Comparison of ENCODE assay signal across 32 cellular contexts in genomic region chr11:72421351-72421750, GRCh38. TPM values are rescaled to one million over a fixed set of nuclear protein-coding genes. Genes with fewer than 3 reads are reported as not detected.
A peak's percentile ranks its signal among the peaks of the same experiment; 100 is the strongest.
DNase-seq lines count a peak whose midpoint lies in the region; ATAC-seq and TF ChIP-seq lines count a peak whose summit lies in the region.
"Had no signal": no experiment of that assay in that cellular context is flagged by ENCODE, and none has a peak within 500 bp of the region (broad histone marks: within the 10 kb centered on the region; RNA-seq: fewer than 3 reads in every experiment).

No MANE protein-coding gene starts in this region.

- in situ Hi-C loops in mammary epithelial cell (cut with MboI; ENCODE audit: low sequenced_read_pairs in 2 of 2) = loop anchor here in 1 of 2 donors (25.0 kb wide), 1 partner anchor 384 kb away; no protein-coding TSS in a partner anchor

- H3K79me2 ChIP-seq in mammary epithelial cell (ENCODE audit: insufficient read depth, low read length) = peaks cover 40% of the 10 kb centered on the region

- H3K4me2 ChIP-seq in mammary epithelial cell (ENCODE audit: insufficient read depth, low read depth, low read length) = no peak overlapping the region
- H3K4me2 ChIP-seq: KMS-11 had no signal

- H3K27me3 ChIP-seq in mammary epithelial cell (ENCODE audit: insufficient read depth, low read length) (no peaks in the 10 kb centered on the region), breast epithelium (no peaks in the 10 kb centered on the region), esophagus squamous epithelium (no peaks in the 10 kb centered on the region)
- H3K27me3 ChIP-seq: heart left ventricle, upper lobe of left lung had no signal

- no peak overlapping the region for H3K9ac ChIP-seq in mammary epithelial cell (ENCODE audit: insufficient read depth, low read length)
- H3K9ac ChIP-seq: KMS-11 had no signal

- no peak for ATAC-seq in activated T-cell treated with anti-CD3 and anti-CD28 coated beads, Interleukin-2, amount 50 U/mL, for 4 hours
- ATAC-seq: activated naive CD8-positive, alpha-beta T cell treated with anti-CD3 and anti-CD28 coated beads, Interleukin-2, amount 50 U/mL, for 24 hours; activated T-cell treated with anti-CD3 and anti-CD28 coated beads, Interleukin-2, amount 50 U/mL, for 72 hours; heart left ventricle; lower lobe of right lung; mucosa of descending colon; natural killer cell treated with Interleukin-12 subunit alpha and Interleukin-12 subunit beta and Interleukin-15 and Interleukin-18, amount 100 ng/mL, for 72 hours had no signal

- no peak overlapping the region for H3K4me3 Mint-ChIP-seq in activated T-cell treated with anti-CD3 and anti-CD28 coated beads, Interleukin-2, amount 50 U/mL, for 4 hours
- H3K4me3 Mint-ChIP-seq: activated naive CD8-positive, alpha-beta T cell treated with anti-CD3 and anti-CD28 coated beads, Interleukin-2, amount 50 U/mL, for 24 hours; activated T-cell treated with anti-CD3 and anti-CD28 coated beads, Interleukin-2, amount 50 U/mL, for 72 hours; natural killer cell treated with Interleukin-12 subunit alpha and Interleukin-12 subunit beta and Interleukin-15 and Interleukin-18, amount 100 ng/mL, for 72 hours; T-helper 1 cell treated with Interleukin-12 subunit alpha and Interleukin-12 subunit beta and Interleukin-4 antibody, amounts not matched to agents 30 μg/mL and 1 μg/mL, for 36 hours had no signal

- POLR2A ChIA-PET in RWPE1 (lab: Yijun Ruan, JAX; ENCODE audit: low non-redundant PET) (no interaction called here), HEK293T (lab: Yijun Ruan, JAX) (no interaction called here)

- TF ChIP-seq CTCF in mammary epithelial cell (conservative IDR thresholded peaks at IDR 0.05 in 1 of 2, IDR thresholded peaks at IDR 0.05 in 1 of 2; ENCODE audit: extremely low read depth in 1 of 2, insufficient read depth in 1 of 2, low read depth in 1 of 2, low read length in 2 of 2) = no peak
- no peak for TF ChIP-seq CTCF in breast epithelium (IDR thresholded peaks at IDR 0.05)
- TF ChIP-seq CTCF in RWPE1 (conservative IDR thresholded peaks at IDR 0.05; ENCODE audit: low read depth) = no peak
- TF ChIP-seq CTCF in esophagus squamous epithelium (IDR thresholded peaks at IDR 0.05) = no peak

- no TSS peak for BruUV-seq in mammary epithelial cell (replicated peaks; lab: Mats Ljungman, UMichigan)

- intact Hi-C loops in mammary epithelial cell (cut with micrococcal nuclease) = no loop called here
- intact Hi-C loops in breast epithelium (cut with DNase I; ENCODE audit: low total_unique reads) = no loop called here
- intact Hi-C loops in esophagus squamous epithelium (cut with DNase I) = no loop called here

- H3K4me1 Mint-ChIP-seq in activated T-cell treated with anti-CD3 and anti-CD28 coated beads, Interleukin-2, amount 50 U/mL, for 4 hours (ENCODE audit: low read depth) = peaks cover 27% of the 10 kb centered on the region

- no peaks in the 10 kb centered on the region for H3K9me3 Mint-ChIP-seq in activated T-cell treated with anti-CD3 and anti-CD28 coated beads, Interleukin-2, amount 50 U/mL, for 4 hours
- H3K9me3 Mint-ChIP-seq: activated naive CD8-positive, alpha-beta T cell treated with anti-CD3 and anti-CD28 coated beads, Interleukin-2, amount 50 U/mL, for 24 hours; activated T-cell treated with anti-CD3 and anti-CD28 coated beads, Interleukin-2, amount 50 U/mL, for 72 hours; CD8-positive, alpha-beta memory T cell; natural killer cell treated with Interleukin-12 subunit alpha and Interleukin-12 subunit beta and Interleukin-15 and Interleukin-18, amount 100 ng/mL, for 72 hours; T-helper 1 cell treated with Interleukin-12 subunit alpha and Interleukin-12 subunit beta and Interleukin-4 antibody, amounts not matched to agents 30 μg/mL and 1 μg/mL, for 36 hours had no signal

- H3K9me3 ChIP-seq in mammary epithelial cell (replicated peaks; ENCODE audit: insufficient read depth, low read length) (no peaks in the 10 kb centered on the region), breast epithelium (no peaks in the 10 kb centered on the region), esophagus squamous epithelium (no peaks in the 10 kb centered on the region)
- H3K9me3 ChIP-seq: HAP-1, heart left ventricle, lower lobe of right lung, mucosa of descending colon, upper lobe of left lung had no signal

- H3K27ac ChIP-seq in mammary epithelial cell (ENCODE audit: insufficient read depth, low read depth, low read length) = no peak overlapping the region
- H3K27ac ChIP-seq in breast epithelium = no peak overlapping the region
- no peak overlapping the region for H3K27ac ChIP-seq in RWPE1
- no peak overlapping the region for H3K27ac ChIP-seq in esophagus squamous epithelium
- H3K27ac ChIP-seq: heart left ventricle, KMS-11, lower lobe of right lung, upper lobe of left lung had no signal

- H3K27me3 Mint-ChIP-seq in activated T-cell treated with anti-CD3 and anti-CD28 coated beads, Interleukin-2, amount 50 U/mL, for 4 hours (ENCODE audit: low read depth) = no peaks in the 10 kb centered on the region
- H3K27me3 Mint-ChIP-seq: activated naive CD8-positive, alpha-beta T cell treated with anti-CD3 and anti-CD28 coated beads, Interleukin-2, amount 50 U/mL, for 24 hours; CD8-positive, alpha-beta memory T cell; natural killer cell treated with Interleukin-12 subunit alpha and Interleukin-12 subunit beta and Interleukin-15 and Interleukin-18, amount 100 ng/mL, for 72 hours had no signal

- H3K4me3 ChIP-seq in mammary epithelial cell (replicated peaks in 1 of 3; ENCODE audit: insufficient read depth in 1 of 3, low read depth in 2 of 3, low read length in 3 of 3) (no peak overlapping the region), breast epithelium (no peak overlapping the region), esophagus squamous epithelium (no peak overlapping the region)
- H3K4me3 ChIP-seq: HAP-1, heart left ventricle, lower lobe of right lung, mucosa of descending colon, upper lobe of left lung had no signal

- peaks cover 4% of the 10 kb centered on the region for H3K36me3 ChIP-seq in mammary epithelial cell (ENCODE audit: insufficient read depth, low read length)
- H3K36me3 ChIP-seq in breast epithelium = no peaks in the 10 kb centered on the region
- H3K36me3 ChIP-seq in esophagus squamous epithelium = peaks cover 0 to 9% (median 0%) of the 10 kb centered on the region in 3 donors
- H3K36me3 ChIP-seq: heart left ventricle had no signal

- TF ChIP-seq POLR2A in breast epithelium (IDR thresholded peaks at IDR 0.05) (no peak), esophagus squamous epithelium (IDR thresholded peaks at IDR 0.05) (no peak)

- dilution Hi-C loops in mammary epithelial cell (cut with HindIII; ENCODE audit: low sequenced_read_pairs) = loop anchor here (5.0 kb wide), 1 partner anchor 394 kb away; no protein-coding TSS in a partner anchor

- DNase-seq in mammary epithelial cell = peak; percentile 17
- no peak for DNase-seq in breast epithelium (ENCODE audit: low spot score in 2 of 2)
- peak; percentile 13 for DNase-seq in RWPE1 (ENCODE audit: low spot score)
- peak; percentile 94 for DNase-seq in islet precursor cell
- no peak for DNase-seq in HEK293T (ENCODE audit: extremely low spot score)
- no peak for DNase-seq in activated CD4-positive, alpha-beta T cell treated with anti-CD3 and anti-CD28 coated beads for 4 hours
- no peak for DNase-seq in esophagus squamous epithelium (lab: John Stamatoyannopoulos, UW)
- no peak for DNase-seq in activated T-cell treated with anti-CD3 and anti-CD28 coated beads, Interleukin-2, amount 50 U/mL, for 4 hours
- DNase-seq: activated CD4-positive, CD25-positive, alpha-beta regulatory T cell; activated naive CD4-positive, alpha-beta T cell; activated naive CD8-positive, alpha-beta T cell treated with anti-CD3 and anti-CD28 coated beads, Interleukin-2, amount 50 U/mL, for 24 hours; activated T-cell treated with anti-CD3 and anti-CD28 coated beads, Interleukin-2, amount 50 U/mL, for 72 hours; AML-193; caudate nucleus; CD8-positive, alpha-beta memory T cell; cortex of kidney; effector memory CD4-positive, alpha-beta T cell; heart left ventricle; lower lobe of right lung; mucosa of descending colon; NCI-H1436; NCI-H2107; NCI-H446; NCI-H774; retina; small intestine; stimulated activated naive CD4-positive, alpha-beta T cell; upper lobe of left lung had no signal

- H3K36me3 Mint-ChIP-seq in activated T-cell treated with anti-CD3 and anti-CD28 coated beads, Interleukin-2, amount 50 U/mL, for 4 hours (ENCODE audit: insufficient read depth) = peaks cover 14% of the 10 kb centered on the region

- CTCF ChIA-PET in mammary epithelial cell (lab: Charles Lee; ENCODE audit: low non-redundant PET) = no interaction called here
- CTCF ChIA-PET in RWPE1 (lab: Yijun Ruan, JAX) = interaction anchor here (1.4 kb wide), 1 partner anchor 12 kb away, joined by 3 read pairs; no protein-coding TSS in a partner anchor
- CTCF ChIA-PET in HEK293T (lab: Yijun Ruan, JAX) = no interaction called here

- no peak overlapping the region for H2AFZ ChIP-seq in mammary epithelial cell (ENCODE audit: low read depth, low read length)

- H4K20me1 ChIP-seq in mammary epithelial cell (ENCODE audit: insufficient read depth, low read length) = no peaks in the 10 kb centered on the region

- H3K4me1 ChIP-seq in mammary epithelial cell (ENCODE audit: insufficient read depth, low read length) = peaks cover 8% of the 10 kb centered on the region
- H3K4me1 ChIP-seq in breast epithelium = no peaks in the 10 kb centered on the region
- H3K4me1 ChIP-seq in esophagus squamous epithelium = no peaks in the 10 kb centered on the region
- H3K4me1 ChIP-seq: lower lobe of right lung had no signal

- 66% methylated on average over 6 of the region's 6 CpGs for WGBS in mammary epithelial cell (ENCODE audit: low coverage, missing lambda C conversion rate)
- 90 to 96% methylated on average over 4 of the region's 6 CpGs for WGBS in esophagus squamous epithelium, 2 donors

TF ChIP-seq in HEK293T, 16 proteins besides CTCF, POLR2A, EP300 and RAD21:
- TF ChIP-seq ARNT (IDR thresholded peaks at IDR 0.05) (no peak), FOXA1 (IDR thresholded peaks at IDR 0.05) (no peak), PKNOX1 (IDR thresholded peaks at IDR 0.05) (no peak), NFRKB (IDR thresholded peaks at IDR 0.05) (no peak), TARDBP (IDR thresholded peaks at IDR 0.05) (no peak)

RNA-seq across cellular contexts. Expression of gene CLPB, which starts 13.0 kb away (rescaled TPM):
- total RNA-seq in mammary epithelial cell (10 to 100 TPM; 33.2 to 42.7 TPM), breast epithelium (10 to 100 TPM; 19.0 to 28.8 (median 23.1) TPM), esophagus squamous epithelium (10 to 100 TPM; 17.1 to 22.2 (median 18.6) TPM)
- polyA plus RNA-seq in mammary epithelial cell = 30.7 TPM
- 97.3 TPM for polyA minus RNA-seq in mammary epithelial cell
- 10 to 100 TPM; 50.2 to 55.7 (median 54.6) TPM for total RNA-seq in activated T-cell treated with anti-CD3 and anti-CD28 coated beads, Interleukin-2, amount 50 U/mL, for 4 hours

Comparison
In these comparisons a context has a peak if more than half of its experiments do, and no peak if none do; other contexts are left out.
1. DNase-seq: peak in mammary epithelial cell (single experiment), RWPE1 (single experiment) and islet precursor cell (single experiment); none in breast epithelium (0 of 2), HEK293T (single experiment), activated CD4-positive, alpha-beta T cell treated with anti-CD3 and anti-CD28 coated beads for 4 hours (0 of 2), esophagus squamous epithelium (single experiment) and activated T-cell treated with anti-CD3 and anti-CD28 coated beads, Interleukin-2, amount 50 U/mL, for 4 hours (single experiment).